Comparison of ENCODE assay signal across 20 cellular contexts in the genomic region with DNA sequence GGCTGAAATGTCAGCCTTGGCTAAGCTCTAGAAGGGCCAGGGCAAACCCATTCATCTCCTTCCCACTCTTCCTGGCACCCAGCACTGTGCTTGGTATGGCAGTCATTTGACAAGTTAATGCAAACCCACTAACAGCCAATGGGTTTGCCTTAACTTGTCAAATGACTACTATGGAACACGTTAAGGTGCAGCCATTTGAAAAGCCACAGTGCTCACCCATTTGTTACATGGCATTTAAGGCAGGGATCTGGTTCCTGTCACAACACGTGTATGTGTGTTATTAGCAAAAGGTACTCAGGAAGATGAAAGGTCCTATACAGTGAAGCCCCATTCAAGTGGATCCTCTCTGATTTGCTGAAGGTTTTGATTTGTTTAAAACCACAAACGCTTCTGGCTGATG.
"Had no signal": no experiment of that assay in that cellular context is flagged by ENCODE, and none has a peak within 500 bp of the region (broad histone marks: within the 10 kb centered on the region; RNA-seq: fewer than 3 reads in every experiment).

No MANE protein-coding gene starts in this region.

- H3K36me3 ChIP-seq: gastrocnemius medialis, heart left ventricle, left lung, prostate gland, right atrium auricular region, tibial nerve had no signal

- H3K9me3 ChIP-seq: gastrocnemius medialis, heart left ventricle, left lung, prostate gland, right atrium auricular region, tibial nerve had no signal

- H3K4me1 ChIP-seq: prostate gland had no signal

- H3K36me3 Mint-ChIP-seq: activated naive CD4-positive, alpha-beta T cell treated with anti-CD3 and anti-CD28 coated beads, Interleukin-2, amount 10 ng/mL, durations not matched to agents 7 days and 5 days had no signal

- DNase-seq: activated CD4-positive, alpha-beta T cell treated with anti-CD3 and anti-CD28 coated beads, Interleukin-2, amount 10 ng/mL, durations not matched to agents 7 days and 5 days; activated CD8-positive, alpha-beta memory T cell treated with anti-CD3 and anti-CD28 coated beads, Interleukin-2, amount 50 U/mL, for 4 hours; activated effector memory CD4-positive, alpha-beta T cell treated with Interleukin-2 at 50 U/mL for 16 hours; activated naive CD4-positive, alpha-beta T cell treated with anti-CD3 and anti-CD28 coated beads, Interleukin-2, amount 10 ng/mL, durations not matched to agents 7 days and 5 days; activated naive CD8-positive, alpha-beta T cell treated with anti-CD3 and anti-CD28 coated beads, Interleukin-2, amount 50 U/mL, for 24 hours; activated T-cell treated with anti-CD3 and anti-CD28 coated beads, Interleukin-2, amount 50 U/mL, for 48 hours; anterior cingulate cortex; effector CD4-positive, alpha-beta T cell; gastrocnemius medialis; heart left ventricle; kidney; left lung; midbrain; stimulated activated CD4-positive, alpha-beta T cell treated with anti-CD3 and anti-CD28 coated beads, Interleukin-12 subunit alpha, Interleukin-12 subunit beta, amount 100 ng/mL, for 4 hours; stimulated activated CD4-positive, alpha-beta T cell treated with anti-CD3 and anti-CD28 coated beads, Interleukin-1b, Interleukin-23, amount 100 ng/mL, for 48 hours; stimulated activated naive CD8-positive, alpha-beta T cell treated with anti-CD3 and anti-CD28 coated beads, Interleukin-15, Interleukin-2, amounts not matched to agents 100 U/mL and 50 U/mL, for 24 hours; substantia nigra had no signal

- H3K27ac Mint-ChIP-seq: activated CD4-positive, alpha-beta T cell treated with anti-CD3 and anti-CD28 coated beads, Interleukin-2, amount 10 ng/mL, durations not matched to agents 7 days and 5 days; activated naive CD4-positive, alpha-beta T cell treated with anti-CD3 and anti-CD28 coated beads, Interleukin-2, amount 10 ng/mL, durations not matched to agents 7 days and 5 days; activated naive CD8-positive, alpha-beta T cell treated with anti-CD3 and anti-CD28 coated beads, Interleukin-2, amount 50 U/mL, for 24 hours had no signal

- H3K4me3 Mint-ChIP-seq: activated CD4-positive, alpha-beta T cell treated with anti-CD3 and anti-CD28 coated beads, Interleukin-2, amount 10 ng/mL, durations not matched to agents 7 days and 5 days; activated naive CD4-positive, alpha-beta T cell treated with anti-CD3 and anti-CD28 coated beads, Interleukin-2, amount 10 ng/mL, durations not matched to agents 7 days and 5 days; activated naive CD8-positive, alpha-beta T cell treated with anti-CD3 and anti-CD28 coated beads, Interleukin-2, amount 50 U/mL, for 24 hours had no signal

- H3K27ac ChIP-seq: gastrocnemius medialis, heart left ventricle, left lung, prostate gland, right atrium auricular region, tibial nerve had no signal

- H3K9me3 Mint-ChIP-seq: activated CD4-positive, alpha-beta T cell treated with anti-CD3 and anti-CD28 coated beads, Interleukin-2, amount 10 ng/mL, durations not matched to agents 7 days and 5 days; activated naive CD4-positive, alpha-beta T cell treated with anti-CD3 and anti-CD28 coated beads, Interleukin-2, amount 10 ng/mL, durations not matched to agents 7 days and 5 days; activated naive CD8-positive, alpha-beta T cell treated with anti-CD3 and anti-CD28 coated beads, Interleukin-2, amount 50 U/mL, for 24 hours had no signal

- H3K4me3 ChIP-seq: gastrocnemius medialis, heart left ventricle, left lung, prostate gland, right atrium auricular region, tibial nerve had no signal
